Comparison of ENCODE assay signal across 8 cellular contexts in genomic region chr15:75043509-75044257, GRCh38. TPM values are rescaled to one million over a fixed set of nuclear protein-coding genes. Genes with fewer than 3 reads are reported as not detected.
DNase-seq lines count a peak whose midpoint lies in the region; ATAC-seq and TF ChIP-seq lines count a peak whose summit lies in the region.

No MANE protein-coding gene starts in this region.

- no peak overlapping the region for H3K9ac ChIP-seq in SU-DHL-6 (ENCODE audit: low read length)

- H2AFZ ChIP-seq in SU-DHL-6 (ENCODE audit: low read depth, low read length, severe bottlenecking), result no peak overlapping the region

- peaks cover 65 to 68% (median 66%) of the 10 kb centered on the region in 4 donors for H3K4me1 ChIP-seq in esophagus muscularis mucosa

- H3K27ac ChIP-seq in SU-DHL-6 (ENCODE audit: low read depth, low read length) (peak overlapping the region; percentile 76), esophagus muscularis mucosa (replicated peaks in 1 of 4) (peak overlapping the region; percentile 72 to 80 (median 76))

- TF ChIP-seq CTCF in SU-DHL-6 (IDR thresholded peaks at IDR 0.05; ENCODE audit: insufficient read depth, low read length, poor library complexity, severe bottlenecking) (no peak), esophagus muscularis mucosa (IDR thresholded peaks at IDR 0.05) (peak; percentile 14 to 41 (median 34))

- ATAC-seq in GM19324 (IDR thresholded peaks at IDR 0.05; ENCODE audit: low FRiP score, unreplicated experiment) (peak; percentile 22), HG03354 (IDR thresholded peaks at IDR 0.05; ENCODE audit: poor library complexity, severe bottlenecking, unreplicated experiment) (peak; percentile 32)

- H3K36me3 ChIP-seq in SU-DHL-6 (ENCODE audit: low read length), result no peaks in the 10 kb centered on the region
- H3K36me3 ChIP-seq in esophagus muscularis mucosa, result peaks cover 0 to 4% (median 0%) of the 10 kb centered on the region in 4 donors

- H3K9me3 ChIP-seq in SU-DHL-6 (ENCODE audit: insufficient read depth, low read length), result no peaks in the 10 kb centered on the region
- H3K9me3 ChIP-seq in esophagus muscularis mucosa, result no peaks in the 10 kb centered on the region

- in situ Hi-C loops in Caki2 (cut with HindIII; ENCODE audit: low pct_unique_long_range_greater_than_20kb, low sequenced_read_pairs), result no loop called here

- H3K27me3 ChIP-seq in SU-DHL-6 (ENCODE audit: low read length), result no peaks in the 10 kb centered on the region
- H3K27me3 ChIP-seq in esophagus muscularis mucosa, result no peaks in the 10 kb centered on the region

- H3K4me3 ChIP-seq in SU-DHL-6 (ENCODE audit: insufficient read depth, low read length, poor library complexity, severe bottlenecking), result no peak overlapping the region
- peak overlapping the region; percentile 1 to 20 (median 8) for H3K4me3 ChIP-seq in esophagus muscularis mucosa

- DNase-seq in Caki2 (ENCODE audit: low read depth) (peak; percentile 97), esophagus muscularis mucosa (ENCODE audit: extremely low spot score) (peak; percentile 99), myocyte (ENCODE audit: low read depth) (peak; percentile 99), NCI-H82 (lab: John Stamatoyannopoulos, UW) (no peak)
- DNase-seq in activated effector memory CD4-positive, alpha-beta T cell treated with Interleukin-2 at 50 U/mL for 16 hours, result no peak

- no peaks in the 10 kb centered on the region; the same call in 1 of the 2 replicates for H4K20me1 ChIP-seq in SU-DHL-6 (ENCODE audit: low read depth, low read length)

- no peak for TF ChIP-seq EP300 in esophagus muscularis mucosa (IDR thresholded peaks at IDR 0.05)

- no peaks in the 10 kb centered on the region for H3K9me2 ChIP-seq in SU-DHL-6 (replicated peaks; ENCODE audit: insufficient read depth, low read length)

- intact Hi-C loops in esophagus muscularis mucosa (cut with DNase I), result loop anchor here (5.0 kb wide), 1 partner anchor 159 kb away; the partner anchor contains the start of gene C15orf39

- peak overlapping the region; percentile 50 for H3K4me2 ChIP-seq in SU-DHL-6 (ENCODE audit: low read depth, low read length, poor library complexity, severe bottlenecking)

- no peak for TF ChIP-seq POLR2A in esophagus muscularis mucosa (IDR thresholded peaks at IDR 0.05; ENCODE audit: low read depth)

- WGBS in esophagus muscularis mucosa, result 23% methylated on average over 12 of the region's 20 CpGs

- peaks cover 3% of the 10 kb centered on the region; the same call in 1 of the 2 replicates for H3F3A ChIP-seq in SU-DHL-6 (ENCODE audit: insufficient read depth)

- H3K79me2 ChIP-seq in SU-DHL-6 (ENCODE audit: insufficient read depth, low read length), result no peaks in the 10 kb centered on the region

RNA-seq across cellular contexts. Expression of gene PPCDC, which starts 20.3 kb away (rescaled TPM):
- 22.8 and 38.3 TPM in 2 replicates for total RNA-seq in Caki2 (2014; rRNA removed; shearing (Covaris generic); ENCODE audit: low replicate concordance)
- total RNA-seq in esophagus muscularis mucosa (1 to 10 TPM; 6.4 to 8.9 (median 7.4) TPM), myocyte (7.5 and 15.2 TPM in 2 replicates)
- polyA plus RNA-seq in myocyte (2012), result 8.4 TPM

RNA-seq across cellular contexts. Expression of gene SCAMP5, which starts 48.3 kb away (rescaled TPM):
- total RNA-seq in Caki2 (2014; rRNA removed; shearing (Covaris generic); ENCODE audit: low replicate concordance), result 0.88 and 1.0 TPM in 2 replicates
- total RNA-seq in esophagus muscularis mucosa (1 to 10 TPM; 3.3 to 6.4 (median 4.3) TPM), myocyte (0.56 and 1.6 TPM in 2 replicates)
- polyA plus RNA-seq in myocyte (2012), result 3.7 TPM

Comparison
In these comparisons a context has a peak if more than half of its experiments do, and no peak if none do; other contexts are left out.
1. DNase-seq: peak in Caki2 (single experiment), esophagus muscularis mucosa (single experiment) and myocyte (single experiment); none in activated effector memory CD4-positive, alpha-beta T cell treated with Interleukin-2 at 50 U/mL for 16 hours (single experiment) and NCI-H82 (single experiment).